ENCODE assay signal across 15 cellular contexts in genomic region chr10:12470719-12471118, GRCh38.
DNase-seq lines count a peak whose midpoint lies in the region; ATAC-seq and TF ChIP-seq lines count a peak whose summit lies in the region.
"Had no signal": no experiment of that assay in that cellular context is flagged by ENCODE, and none has a peak within 500 bp of the region (broad histone marks: within the 10 kb centered on the region; RNA-seq: fewer than 3 reads in every experiment).

No MANE protein-coding gene starts in this region.

- no peak overlapping the region for H3K18ac ChIP-seq in mesendoderm (ENCODE audit: low read length)

- H3K9me3 Mint-ChIP-seq in stimulated activated naive CD8-positive, alpha-beta T cell treated with anti-CD3 and anti-CD28 coated beads, Interleukin-15, Interleukin-2, amounts not matched to agents 100 ng/mL and 50 ng/mL, for 24 hours = peaks cover 7% of the 10 kb centered on the region
- no peaks in the 10 kb centered on the region for H3K9me3 Mint-ChIP-seq in stimulated activated naive CD8-positive, alpha-beta T cell treated with anti-CD3 and anti-CD28 coated beads, Interleukin-15, amount 100 ng/mL, for 72 hours
- H3K9me3 Mint-ChIP-seq in endothelial cell (ENCODE audit: unreplicated experiment) (no peaks in the 10 kb centered on the region), naive B cell (peaks cover 0 to 4% (median 0%) of the 10 kb centered on the region in 7 donors)

- no peak overlapping the region for H3K56ac ChIP-seq in mesendoderm (ENCODE audit: low read length)

- DNase-seq in stimulated activated naive CD8-positive, alpha-beta T cell treated with anti-CD3 and anti-CD28 coated beads, Interleukin-15, amount 100 ng/mL, for 72 hours = no peak
- no peak for DNase-seq in endothelial cell (ENCODE audit: low spot score)
- no peak for DNase-seq in naive B cell
- no peak for DNase-seq in mammary epithelial cell
- no peak for DNase-seq in activated CD4-positive, alpha-beta T cell treated with anti-CD3 and anti-CD28 coated beads, Interleukin-2, amount 50 U/mL, for 4 hours
- no peak for DNase-seq in mesendoderm
- DNase-seq in DMS153 treated with DMSO at 0.1 percent for 48 hours (lab: John Stamatoyannopoulos, UW; ENCODE audit: unreplicated experiment) = no peak
- DNase-seq: Calu3, KBM-7, NCI-H1048, NCI-H1694 treated with DMSO at 0.1 percent for 48 hours, NCI-H446, NCI-H748 treated with DMSO at 0.1 percent for 48 hours had no signal

- CTCF ChIA-PET in mammary epithelial cell (lab: Charles Lee; ENCODE audit: low non-redundant PET) = no interaction called here

- H3K4me1 ChIP-seq in mammary epithelial cell (ENCODE audit: insufficient read depth, low read length) (no peaks in the 10 kb centered on the region), mesendoderm (ENCODE audit: control insufficient read depth, low read depth, low read length) (no peaks in the 10 kb centered on the region)

- no peak overlapping the region for H4K5ac ChIP-seq in mesendoderm (ENCODE audit: low read length)

- no peak overlapping the region for H2AK5ac ChIP-seq in mesendoderm (ENCODE audit: low read length)

- no peak overlapping the region for H2BK5ac ChIP-seq in mesendoderm (ENCODE audit: low read length)

- H3K4me1 Mint-ChIP-seq in stimulated activated naive CD8-positive, alpha-beta T cell treated with anti-CD3 and anti-CD28 coated beads, Interleukin-15, Interleukin-2, amounts not matched to agents 100 ng/mL and 50 ng/mL, for 24 hours (ENCODE audit: low read depth) = peaks cover 13% of the 10 kb centered on the region
- H3K4me1 Mint-ChIP-seq in stimulated activated naive CD8-positive, alpha-beta T cell treated with anti-CD3 and anti-CD28 coated beads, Interleukin-15, amount 100 ng/mL, for 72 hours = peaks cover 24% of the 10 kb centered on the region
- peaks cover 40% of the 10 kb centered on the region for H3K4me1 Mint-ChIP-seq in endothelial cell (ENCODE audit: unreplicated experiment)
- peaks cover 57 to 84% (median 79%) of the 10 kb centered on the region in 3 donors for H3K4me1 Mint-ChIP-seq in naive B cell
- H3K4me1 Mint-ChIP-seq: CD14-positive monocyte had no signal

- H3K9ac ChIP-seq in mammary epithelial cell (ENCODE audit: insufficient read depth, low read length) (no peak overlapping the region), mesendoderm (ENCODE audit: low read length) (no peak overlapping the region)

- no peak overlapping the region for H4K8ac ChIP-seq in mesendoderm (ENCODE audit: low read depth, low read length)

- H3K79me1 ChIP-seq in mesendoderm (ENCODE audit: low read length) = no peaks in the 10 kb centered on the region

- H3K27ac Mint-ChIP-seq in stimulated activated naive CD8-positive, alpha-beta T cell treated with anti-CD3 and anti-CD28 coated beads, Interleukin-15, Interleukin-2, amounts not matched to agents 100 ng/mL and 50 ng/mL, for 24 hours = peak overlapping the region; percentile 53
- peak overlapping the region in 1 of 2 donors; percentile 38 for H3K27ac Mint-ChIP-seq in stimulated activated naive CD8-positive, alpha-beta T cell treated with anti-CD3 and anti-CD28 coated beads, Interleukin-15, amount 100 ng/mL, for 72 hours
- H3K27ac Mint-ChIP-seq in endothelial cell (ENCODE audit: unreplicated experiment) (peak overlapping the region; percentile 45), naive B cell (peak overlapping the region in 4 of 6 donors; percentile 64 to 94 (median 86))
- H3K27ac Mint-ChIP-seq: CD14-positive monocyte had no signal

- intact Hi-C loops in mammary epithelial cell (cut with micrococcal nuclease) = no loop called here

- no peak overlapping the region for H3K23ac ChIP-seq in mesendoderm (ENCODE audit: low read length)

- no peaks in the 10 kb centered on the region for H4K20me1 ChIP-seq in mammary epithelial cell (ENCODE audit: insufficient read depth, low read length)

- H3K36me3 ChIP-seq in mammary epithelial cell (ENCODE audit: insufficient read depth, low read length) (no peaks in the 10 kb centered on the region), mesendoderm (ENCODE audit: control insufficient read depth, insufficient read depth, low read length) (no peaks in the 10 kb centered on the region)

- no peaks in the 10 kb centered on the region for H3K36me3 Mint-ChIP-seq in stimulated activated naive CD8-positive, alpha-beta T cell treated with anti-CD3 and anti-CD28 coated beads, Interleukin-15, Interleukin-2, amounts not matched to agents 100 ng/mL and 50 ng/mL, for 24 hours (ENCODE audit: low read depth)
- H3K36me3 Mint-ChIP-seq in endothelial cell (ENCODE audit: low read depth, unreplicated experiment) = peaks cover 4% of the 10 kb centered on the region
- peaks cover 8 to 11% of the 10 kb centered on the region in 2 donors for H3K36me3 Mint-ChIP-seq in naive B cell
- H3K36me3 Mint-ChIP-seq: CD14-positive monocyte had no signal

- whole genome bisulfite sequencing in mammary epithelial cell (ENCODE audit: low coverage, missing lambda C conversion rate) = 80% methylated on average over 6 of the region's 10 CpGs
- no CpG with 5 or more reads among the region's 10 CpGs for WGBS in mesendoderm (ENCODE audit: extremely low coverage, insufficient coverage, low lambda C conversion rate)

- H3K4ac ChIP-seq in mesendoderm (ENCODE audit: low read depth, low read length) = no peak overlapping the region

- H3K79me2 ChIP-seq in mammary epithelial cell (ENCODE audit: insufficient read depth, low read length) (no peaks in the 10 kb centered on the region), mesendoderm (ENCODE audit: control insufficient read depth, insufficient read depth, low read length) (no peaks in the 10 kb centered on the region)

- TF ChIP-seq CTCF in endothelial cell (IDR thresholded peaks at IDR 0.05; ENCODE audit: unreplicated experiment) = no peak
- TF ChIP-seq CTCF in mammary epithelial cell (conservative IDR thresholded peaks at IDR 0.05 in 1 of 2, IDR thresholded peaks at IDR 0.05 in 1 of 2; ENCODE audit: extremely low read depth in 1 of 2, insufficient read depth in 1 of 2, low read depth in 1 of 2, low read length in 2 of 2) = no peak

- H3K4me2 ChIP-seq in mammary epithelial cell (ENCODE audit: insufficient read depth, low read depth, low read length) (no peak overlapping the region), mesendoderm (ENCODE audit: low read length) (no peak overlapping the region)

- no peaks in the 10 kb centered on the region for H3K9me3 ChIP-seq in mammary epithelial cell (replicated peaks; ENCODE audit: insufficient read depth, low read length)

- H3K4me3 ChIP-seq in mammary epithelial cell (replicated peaks in 1 of 3; ENCODE audit: insufficient read depth in 1 of 3, low read depth in 2 of 3, low read length in 3 of 3) (no peak overlapping the region), mesendoderm (ENCODE audit: low read length) (no peak overlapping the region)

- no peak overlapping the region for H2BK120ac ChIP-seq in mesendoderm (ENCODE audit: low read depth, low read length)

- no peaks in the 10 kb centered on the region for H3K27me3 ChIP-seq in mammary epithelial cell (ENCODE audit: insufficient read depth, low read length)
- H3K27me3 ChIP-seq in mesendoderm (ENCODE audit: insufficient read depth, low read length, poor library complexity) = no peaks in the 10 kb centered on the region

- BruUV-seq in mammary epithelial cell (replicated peaks; lab: Mats Ljungman, UMichigan) = no TSS peak

- no peak overlapping the region for H2BK15ac ChIP-seq in mesendoderm (replicated peaks; ENCODE audit: low read depth)

- H3K4me3 Mint-ChIP-seq in stimulated activated naive CD8-positive, alpha-beta T cell treated with anti-CD3 and anti-CD28 coated beads, Interleukin-15, Interleukin-2, amounts not matched to agents 100 ng/mL and 50 ng/mL, for 24 hours = no peak overlapping the region
- H3K4me3 Mint-ChIP-seq in stimulated activated naive CD8-positive, alpha-beta T cell treated with anti-CD3 and anti-CD28 coated beads, Interleukin-15, amount 100 ng/mL, for 72 hours = no peak overlapping the region
- H3K4me3 Mint-ChIP-seq in endothelial cell (ENCODE audit: unreplicated experiment) = no peak overlapping the region
- peak overlapping the region in 1 of 8 donors; percentile 42 for H3K4me3 Mint-ChIP-seq in naive B cell
- H3K4me3 Mint-ChIP-seq: CD14-positive monocyte had no signal

- H3K27ac ChIP-seq in mammary epithelial cell (ENCODE audit: insufficient read depth, low read depth, low read length) = no peak overlapping the region
- H3K27ac ChIP-seq in mesendoderm (ENCODE audit: low read depth, low read length) = no peak overlapping the region

- in situ Hi-C loops in mammary epithelial cell (cut with MboI; ENCODE audit: low sequenced_read_pairs in 2 of 2) = no loop called here

- no peak overlapping the region for H2AFZ ChIP-seq in mammary epithelial cell (ENCODE audit: low read depth, low read length)

- ATAC-seq in stimulated activated naive CD8-positive, alpha-beta T cell treated with anti-CD3 and anti-CD28 coated beads, Interleukin-15, amount 100 ng/mL, for 72 hours = no peak
- ATAC-seq in naive B cell (ENCODE audit: low read depth in 2 of 2) = no peak

- H3K27me3 Mint-ChIP-seq in stimulated activated naive CD8-positive, alpha-beta T cell treated with anti-CD3 and anti-CD28 coated beads, Interleukin-15, Interleukin-2, amounts not matched to agents 100 ng/mL and 50 ng/mL, for 24 hours = no peaks in the 10 kb centered on the region
- H3K27me3 Mint-ChIP-seq in stimulated activated naive CD8-positive, alpha-beta T cell treated with anti-CD3 and anti-CD28 coated beads, Interleukin-15, amount 100 ng/mL, for 72 hours = no peaks in the 10 kb centered on the region
- peaks cover 2% of the 10 kb centered on the region for H3K27me3 Mint-ChIP-seq in endothelial cell (ENCODE audit: unreplicated experiment)
- H3K27me3 Mint-ChIP-seq in naive B cell = no peaks in the 10 kb centered on the region

- dilution Hi-C loops in mammary epithelial cell (cut with HindIII; ENCODE audit: low sequenced_read_pairs) = no loop called here
